ENCODE assay signal across 33 cellular contexts in genomic region chr12:32970465-32971110, GRCh38.
"Had no signal": no experiment of that assay in that cellular context is flagged by ENCODE, and none has a peak within 500 bp of the region (broad histone marks: within the 10 kb centered on the region; RNA-seq: fewer than 3 reads in every experiment).

No MANE protein-coding gene starts in this region.

- H3K9me3 Mint-ChIP-seq: activated CD4-positive, alpha-beta memory T cell treated with anti-CD3 and anti-CD28 coated beads for 36 hours; activated CD4-positive, alpha-beta T cell treated with anti-CD3 and anti-CD28 coated beads, Interleukin-2, amount 10 ng/mL, durations not matched to agents 24 days and 14 days; activated naive CD4-positive, alpha-beta T cell treated with anti-CD3 and anti-CD28 coated beads for 36 hours; activated naive CD4-positive, alpha-beta T cell treated with anti-CD3 and anti-CD28 coated beads, Interleukin-2, amount 50 U/mL, for 24 hours; activated naive CD8-positive, alpha-beta T cell treated with anti-CD3 and anti-CD28 coated beads for 36 hours; activated naive CD8-positive, alpha-beta T cell treated with anti-CD3 and anti-CD28 coated beads, Interleukin-2, amount 50 U/mL, for 24 hours; activated T-helper 1 cell treated with anti-CD3 and anti-CD28 coated beads, Interleukin-12 subunit alpha, Interleukin-12 subunit beta, Interleukin-2, Interleukin-4 antibody, amounts not matched to agents 30 ng/mL and 10 ng/mL and 1 ng/mL, durations not matched to agents 14 hours and 24 hours and 36 hours; activated T-helper 2 cell treated with anti-CD3 and anti-CD28 coated beads, Interferon-gamma antibody, Interleukin-2, Interleukin-4, amounts not matched to agents 10 μg/mL and 5 μg/mL and 100 μg/mL, durations not matched to agents 14 hours and 24 hours and 36 hours; brain; central memory CD8-positive, alpha-beta T cell; effector memory CD8-positive, alpha-beta T cell had no signal

- H3K4me1 Mint-ChIP-seq: activated CD4-positive, alpha-beta T cell treated with anti-CD3 and anti-CD28 coated beads for 36 hours; activated CD4-positive, alpha-beta T cell treated with anti-CD3 and anti-CD28 coated beads, Interleukin-2, amount 10 ng/mL, durations not matched to agents 24 days and 14 days; activated CD8-positive, alpha-beta memory T cell treated with anti-CD3 and anti-CD28 coated beads, Interleukin-2, amount 10 ng/mL, durations not matched to agents 7 days and 5 days; activated naive CD4-positive, alpha-beta T cell treated with anti-CD3 and anti-CD28 coated beads, Interleukin-2, amount 50 U/mL, for 24 hours; activated naive CD8-positive, alpha-beta T cell treated with anti-CD3 and anti-CD28 coated beads for 36 hours; activated naive CD8-positive, alpha-beta T cell treated with anti-CD3 and anti-CD28 coated beads, Interleukin-2, amount 50 U/mL, for 24 hours; brain; central memory CD8-positive, alpha-beta T cell had no signal

- H3K9me3 ChIP-seq: adrenal gland, breast epithelium, gastrocnemius medialis, heart left ventricle had no signal

- H3K36me3 ChIP-seq: adrenal gland, breast epithelium, gastrocnemius medialis, heart left ventricle had no signal

- H3K4me1 ChIP-seq: adrenal gland, breast epithelium, gastrocnemius medialis, heart left ventricle had no signal

- H3K4me3 ChIP-seq: adrenal gland, breast epithelium, coronary artery, gastrocnemius medialis, heart left ventricle had no signal

- DNase-seq: activated CD4-positive, alpha-beta memory T cell treated with anti-CD3 and anti-CD28 coated beads for 36 hours; activated CD4-positive, alpha-beta T cell treated with anti-CD3 and anti-CD28 coated beads for 36 hours; activated CD4-positive, alpha-beta T cell treated with anti-CD3 and anti-CD28 coated beads, Interleukin-2, amount 10 ng/mL, durations not matched to agents 24 days and 14 days; activated CD4-positive, CD25-positive, alpha-beta regulatory T cell; activated CD4-positive, CD25-positive, alpha-beta regulatory T cell treated with anti-CD3 and anti-CD28 coated beads, Interleukin-2, amount 50 U/mL, for 72 hours; activated CD8-positive, alpha-beta memory T cell treated with anti-CD3 and anti-CD28 coated beads, Interleukin-2, amount 10 ng/mL, durations not matched to agents 7 days and 5 days; activated CD8-positive, alpha-beta memory T cell treated with anti-CD3 and anti-CD28 coated beads, Interleukin-2, amount 50 U/mL, for 4 hours; activated CD8-positive, alpha-beta T cell treated with anti-CD3 and anti-CD28 coated beads, Interleukin-2, amount 10 ng/mL, durations not matched to agents 7 days and 5 days; activated effector memory CD4-positive, alpha-beta T cell treated with anti-CD3 and anti-CD28 coated beads, Interleukin-2, amount 50 U/mL, for 16 hours; activated naive CD4-positive, alpha-beta T cell treated with anti-CD3 and anti-CD28 coated beads for 36 hours; activated naive CD8-positive, alpha-beta T cell treated with anti-CD3 and anti-CD28 coated beads for 36 hours; activated naive CD8-positive, alpha-beta T cell treated with anti-CD3 and anti-CD28 coated beads, Interleukin-2, amount 50 U/mL, for 24 hours; activated T-cell treated with anti-CD3 and anti-CD28 coated beads, Interleukin-2, amount 50 U/mL, for 1 hour; activated T-cell treated with anti-CD3 and anti-CD28 coated beads, Interleukin-2, amount 50 U/mL, for 48 hours; adrenal gland; amygdala; aorta; dermis blood vessel endothelial cell; effector CD4-positive, alpha-beta T cell; effector memory CD8-positive, alpha-beta T cell; foreskin fibroblast; gastrocnemius medialis; glutamatergic neuron; heart left ventricle; T-helper 2 cell had no signal

- H3K27ac Mint-ChIP-seq: activated CD4-positive, alpha-beta memory T cell treated with anti-CD3 and anti-CD28 coated beads for 36 hours; activated CD4-positive, alpha-beta T cell treated with anti-CD3 and anti-CD28 coated beads for 36 hours; activated CD4-positive, alpha-beta T cell treated with anti-CD3 and anti-CD28 coated beads, Interleukin-2, amount 10 ng/mL, durations not matched to agents 24 days and 14 days; activated CD8-positive, alpha-beta memory T cell treated with anti-CD3 and anti-CD28 coated beads, Interleukin-2, amount 10 ng/mL, durations not matched to agents 7 days and 5 days; activated CD8-positive, alpha-beta T cell treated with anti-CD3 and anti-CD28 coated beads, Interleukin-2, amount 10 ng/mL, durations not matched to agents 7 days and 5 days; activated naive CD4-positive, alpha-beta T cell treated with anti-CD3 and anti-CD28 coated beads for 36 hours; activated naive CD4-positive, alpha-beta T cell treated with anti-CD3 and anti-CD28 coated beads, Interleukin-2, amount 50 U/mL, for 24 hours; activated naive CD8-positive, alpha-beta T cell treated with anti-CD3 and anti-CD28 coated beads for 36 hours; activated naive CD8-positive, alpha-beta T cell treated with anti-CD3 and anti-CD28 coated beads, Interleukin-2, amount 50 U/mL, for 24 hours; activated T-helper 1 cell treated with anti-CD3 and anti-CD28 coated beads, Interleukin-12 subunit alpha, Interleukin-12 subunit beta, Interleukin-2, Interleukin-4 antibody, amounts not matched to agents 30 ng/mL and 10 ng/mL and 1 ng/mL, durations not matched to agents 14 hours and 24 hours and 36 hours; activated T-helper 2 cell treated with anti-CD3 and anti-CD28 coated beads, Interferon-gamma antibody, Interleukin-2, Interleukin-4, amounts not matched to agents 10 μg/mL and 5 μg/mL and 100 μg/mL, durations not matched to agents 14 hours and 24 hours and 36 hours; brain; effector memory CD8-positive, alpha-beta T cell had no signal

- H3K36me3 Mint-ChIP-seq: activated CD4-positive, alpha-beta memory T cell treated with anti-CD3 and anti-CD28 coated beads for 36 hours; activated CD8-positive, alpha-beta memory T cell treated with anti-CD3 and anti-CD28 coated beads, Interleukin-2, amount 10 ng/mL, durations not matched to agents 7 days and 5 days; activated naive CD4-positive, alpha-beta T cell treated with anti-CD3 and anti-CD28 coated beads, Interleukin-2, amount 50 U/mL, for 24 hours; activated naive CD8-positive, alpha-beta T cell treated with anti-CD3 and anti-CD28 coated beads for 36 hours; brain had no signal

- H3K27me3 ChIP-seq: adrenal gland, breast epithelium, gastrocnemius medialis, heart left ventricle had no signal

- H3K27ac ChIP-seq: adrenal gland, breast epithelium, coronary artery, epithelial cell of prostate, gastrocnemius medialis, heart left ventricle had no signal

- H3K4me3 Mint-ChIP-seq: activated CD4-positive, alpha-beta memory T cell treated with anti-CD3 and anti-CD28 coated beads for 36 hours; activated CD4-positive, alpha-beta T cell treated with anti-CD3 and anti-CD28 coated beads for 36 hours; activated CD4-positive, alpha-beta T cell treated with anti-CD3 and anti-CD28 coated beads, Interleukin-2, amount 10 ng/mL, durations not matched to agents 24 days and 14 days; activated CD8-positive, alpha-beta memory T cell treated with anti-CD3 and anti-CD28 coated beads, Interleukin-2, amount 10 ng/mL, durations not matched to agents 7 days and 5 days; activated CD8-positive, alpha-beta T cell treated with anti-CD3 and anti-CD28 coated beads, Interleukin-2, amount 10 ng/mL, durations not matched to agents 7 days and 5 days; activated naive CD4-positive, alpha-beta T cell treated with anti-CD3 and anti-CD28 coated beads for 36 hours; activated naive CD4-positive, alpha-beta T cell treated with anti-CD3 and anti-CD28 coated beads, Interleukin-2, amount 50 U/mL, for 24 hours; activated naive CD8-positive, alpha-beta T cell treated with anti-CD3 and anti-CD28 coated beads for 36 hours; activated naive CD8-positive, alpha-beta T cell treated with anti-CD3 and anti-CD28 coated beads, Interleukin-2, amount 50 U/mL, for 24 hours; activated T-helper 1 cell treated with anti-CD3 and anti-CD28 coated beads, Interleukin-12 subunit alpha, Interleukin-12 subunit beta, Interleukin-2, Interleukin-4 antibody, amounts not matched to agents 30 ng/mL and 10 ng/mL and 1 ng/mL, durations not matched to agents 14 hours and 24 hours and 36 hours; brain; central memory CD8-positive, alpha-beta T cell; effector memory CD8-positive, alpha-beta T cell had no signal

- H3K27me3 Mint-ChIP-seq: activated CD4-positive, alpha-beta memory T cell treated with anti-CD3 and anti-CD28 coated beads for 36 hours; activated CD4-positive, alpha-beta T cell treated with anti-CD3 and anti-CD28 coated beads, Interleukin-2, amount 10 ng/mL, durations not matched to agents 24 days and 14 days; activated CD8-positive, alpha-beta memory T cell treated with anti-CD3 and anti-CD28 coated beads, Interleukin-2, amount 10 ng/mL, durations not matched to agents 7 days and 5 days; activated naive CD4-positive, alpha-beta T cell treated with anti-CD3 and anti-CD28 coated beads, Interleukin-2, amount 50 U/mL, for 24 hours; activated naive CD8-positive, alpha-beta T cell treated with anti-CD3 and anti-CD28 coated beads for 36 hours; activated naive CD8-positive, alpha-beta T cell treated with anti-CD3 and anti-CD28 coated beads, Interleukin-2, amount 50 U/mL, for 24 hours; brain; central memory CD8-positive, alpha-beta T cell; effector memory CD8-positive, alpha-beta T cell had no signal

- ATAC-seq: activated CD4-positive, alpha-beta T cell treated with anti-CD3 and anti-CD28 coated beads for 36 hours; activated CD8-positive, alpha-beta memory T cell treated with anti-CD3 and anti-CD28 coated beads, Interleukin-2, amount 10 ng/mL, durations not matched to agents 7 days and 5 days; activated CD8-positive, alpha-beta T cell treated with anti-CD3 and anti-CD28 coated beads, Interleukin-2, amount 10 ng/mL, durations not matched to agents 7 days and 5 days; activated naive CD8-positive, alpha-beta T cell treated with anti-CD3 and anti-CD28 coated beads, Interleukin-2, amount 50 U/mL, for 24 hours; effector memory CD8-positive, alpha-beta T cell; gastrocnemius medialis; heart left ventricle had no signal
